1 cellular context compared by ENCODE assay signal in genomic region chr17:50911450-50911849, GRCh38.
TF ChIP-seq lines count a peak whose summit lies in the region.

No MANE protein-coding gene starts in this region.

TF ChIP-seq in K562, 482 proteins besides CTCF, POLR2A, EP300 and RAD21:
- no peak for TF ChIP-seq YY1 (IDR thresholded peaks at IDR 0.05; ENCODE audit: borderline replicate concordance in 1 of 3, control insufficient read depth in 1 of 3, extremely low read depth in 1 of 3, insufficient read depth in 3 of 3, insufficient read length in 1 of 3, insufficient replicate concordance in 2 of 3, low read depth in 1 of 3, low read length in 2 of 3)
- TF ChIP-seq ZNF551 (CRISPR knock-in tag; IDR thresholded peaks at IDR 0.05) = no peak
- no peak for TF ChIP-seq MAFG (tag; conservative IDR thresholded peaks at IDR 0.05)
- TF ChIP-seq TBP (optimal IDR thresholded peaks at IDR 0.05; ENCODE audit: low read depth, low read length) = peak; percentile 27
- TF ChIP-seq SOX6 (IDR thresholded peaks at IDR 0.05) = no peak
